In the genomic region with DNA sequence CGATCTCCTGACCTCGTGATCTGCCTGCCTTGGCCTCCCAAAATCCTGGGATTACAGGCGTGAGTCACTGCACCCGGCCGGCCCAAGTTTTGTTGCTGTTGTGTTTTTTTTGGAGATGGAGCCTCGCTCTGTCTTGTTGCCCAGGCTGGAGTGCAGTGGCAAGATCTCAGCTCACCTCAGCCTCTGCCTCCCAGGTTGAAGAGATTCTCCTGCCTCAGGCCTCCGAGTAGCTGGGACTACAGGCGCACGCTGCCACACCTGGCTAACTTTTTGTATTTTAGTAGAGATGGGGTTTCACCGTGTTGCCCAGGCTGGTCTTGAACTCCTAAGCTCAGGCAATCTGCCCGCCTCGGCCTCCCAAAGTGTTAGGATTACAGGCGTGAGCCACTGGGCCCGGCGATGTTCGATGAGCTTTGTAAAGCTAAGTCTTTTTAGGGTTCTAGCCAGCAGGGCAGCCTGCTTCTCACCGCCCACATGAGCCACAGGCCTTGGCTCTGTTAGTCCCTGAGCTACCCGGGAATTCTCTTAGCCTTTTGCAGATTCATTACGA, we compare ENCODE assay signal across 8 cellular contexts. TPM values are rescaled to one million over a fixed set of nuclear protein-coding genes. Genes with fewer than 3 reads are reported as not detected.
DNase-seq lines count a peak whose midpoint lies in the region; ATAC-seq and TF ChIP-seq lines count a peak whose summit lies in the region.
"Not testable (repeated sequence)": the region's sequence is repeated elsewhere in the genome, so short reads cannot be mapped to it uniquely, and the experiment has no call there.

No MANE protein-coding gene starts in this region.

- H3K4me1 ChIP-seq in endodermal cell (ENCODE audit: control insufficient read depth, insufficient read depth, low read length); upper lobe of right lung: not testable (repeated sequence)
- peaks cover 27 to 31% of the 10 kb centered on the region in 2 donors for H3K4me1 ChIP-seq in gastrocnemius medialis

- H3K4me1 Mint-ChIP-seq in activated CD4-positive, alpha-beta T cell treated with anti-CD3 and anti-CD28 coated beads, Interleukin-2, amount 10 ng/mL, durations not matched to agents 24 days and 14 days, result peaks cover 10% of the 10 kb centered on the region
- H3K4me1 Mint-ChIP-seq in endodermal cell, result not testable (repeated sequence)

- H3K4me3 ChIP-seq in MG63; endodermal cell (ENCODE audit: low read length); gastrocnemius medialis; upper lobe of right lung: not testable (repeated sequence)

- not testable (repeated sequence) for H3K36me3 ChIP-seq in MG63; endodermal cell (ENCODE audit: control insufficient read depth, insufficient read depth, low read length); upper lobe of right lung
- peaks cover 0 to 22% of the 10 kb centered on the region in 2 donors for H3K36me3 ChIP-seq in gastrocnemius medialis

- H3K27ac ChIP-seq in endodermal cell (ENCODE audit: low read depth, low read length); upper lobe of right lung: not testable (repeated sequence)
- H3K27ac ChIP-seq in gastrocnemius medialis, result peak overlapping the region in 3 of 4 donors; percentile 11 to 63 (median 43)

- H3K9me3 Mint-ChIP-seq in activated CD4-positive, alpha-beta T cell treated with anti-CD3 and anti-CD28 coated beads, Interleukin-2, amount 10 ng/mL, durations not matched to agents 24 days and 14 days; endodermal cell: not testable (repeated sequence)

- H3K27ac Mint-ChIP-seq in activated CD4-positive, alpha-beta T cell treated with anti-CD3 and anti-CD28 coated beads, Interleukin-2, amount 10 ng/mL, durations not matched to agents 24 days and 14 days, result peak overlapping the region; percentile 41
- not testable (repeated sequence) for H3K27ac Mint-ChIP-seq in endodermal cell

- not testable (repeated sequence) for TF ChIP-seq POLR2A in gastrocnemius medialis (IDR thresholded peaks at IDR 0.05)

- peak; percentile 39 for DNase-seq in MG63
- DNase-seq in activated CD4-positive, alpha-beta T cell treated with anti-CD3 and anti-CD28 coated beads, Interleukin-2, amount 10 ng/mL, durations not matched to agents 24 days and 14 days, result not testable (repeated sequence)
- DNase-seq in ecto neural progenitor cell (ENCODE audit: low spot score), result peak; percentile 17
- DNase-seq in endodermal cell, result peak; percentile 17
- peak; percentile 74 for DNase-seq in mesenteric fat pad (ENCODE audit: low spot score)
- DNase-seq in posterior vena cava (ENCODE audit: low spot score), result peak; percentile 54
- peak in 1 of 2 donors; percentile 9 for DNase-seq in gastrocnemius medialis
- DNase-seq in upper lobe of right lung, result peak; percentile 34

- not testable (repeated sequence) for H3K27me3 ChIP-seq in MG63; endodermal cell (ENCODE audit: control insufficient read depth, insufficient read depth, low read length, poor library complexity, severe bottlenecking); gastrocnemius medialis; upper lobe of right lung

- TF ChIP-seq CTCF in endodermal cell (conservative IDR thresholded peaks at IDR 0.05); gastrocnemius medialis (IDR thresholded peaks at IDR 0.05 in 4 of 5, conservative IDR thresholded peaks at IDR 0.05 in 1 of 5); upper lobe of right lung (IDR thresholded peaks at IDR 0.05): not testable (repeated sequence)

- not testable (repeated sequence) for H3K9ac ChIP-seq in endodermal cell (ENCODE audit: extremely low read depth, low read length, poor library complexity, severe bottlenecking)

- H3K36me3 Mint-ChIP-seq in activated CD4-positive, alpha-beta T cell treated with anti-CD3 and anti-CD28 coated beads, Interleukin-2, amount 10 ng/mL, durations not matched to agents 24 days and 14 days (ENCODE audit: low read depth); endodermal cell (ENCODE audit: low read depth): not testable (repeated sequence)

- not testable (repeated sequence) for H3K27me3 Mint-ChIP-seq in activated CD4-positive, alpha-beta T cell treated with anti-CD3 and anti-CD28 coated beads, Interleukin-2, amount 10 ng/mL, durations not matched to agents 24 days and 14 days; endodermal cell (ENCODE audit: insufficient read depth)

- not testable (repeated sequence) for H3K4me3 Mint-ChIP-seq in activated CD4-positive, alpha-beta T cell treated with anti-CD3 and anti-CD28 coated beads, Interleukin-2, amount 10 ng/mL, durations not matched to agents 24 days and 14 days; endodermal cell

- intact Hi-C loops in activated CD4-positive, alpha-beta T cell treated with anti-CD3 and anti-CD28 coated beads, Interleukin-2, amount 10 ng/mL, durations not matched to agents 24 days and 14 days (cut with micrococcal nuclease); posterior vena cava (cut with DNase I); gastrocnemius medialis (cut with DNase I; ENCODE audit: low total_unique reads); upper lobe of right lung (cut with DNase I): not testable (repeated sequence)

- in situ Hi-C loops in gastrocnemius medialis (cut with MboI; ENCODE audit: low sequenced_read_pairs in 4 of 4), result not testable (repeated sequence)

- not testable (repeated sequence) for ATAC-seq in gastrocnemius medialis, upper lobe of right lung

- not testable (repeated sequence) for H3K9me3 ChIP-seq in MG63; endodermal cell (ENCODE audit: control insufficient read depth, low read length); gastrocnemius medialis; upper lobe of right lung

- WGBS in endodermal cell (ENCODE audit: insufficient coverage in 1 of 2, insufficient read length in 1 of 2), 2 experiments, result 92% methylated on average over 15 to 19 of the region's 19 CpGs

RNA-seq across cellular contexts. Expression of a gene that starts 12.9 kb away (rescaled TPM):
- 0.46 and 3.8 TPM in 2 replicates for total RNA-seq in MG63 (2014; rRNA removed; shearing (Covaris generic); ENCODE audit: low replicate concordance)
- total RNA-seq in activated CD4-positive, alpha-beta T cell treated with anti-CD3 and anti-CD28 coated beads, Interleukin-2, amount 10 ng/mL, durations not matched to agents 24 days and 14 days, result 1.2 and 1.7 TPM in 2 replicates
- total RNA-seq in endodermal cell, result under 1 TPM; 0.58 to 0.66 TPM
- polyA plus RNA-seq in endodermal cell (2013, experiment 1 of 2), result 1.3 TPM
- polyA plus RNA-seq in endodermal cell (2013, experiment 2 of 2), result 1.5 TPM
- 5.1 TPM for total RNA-seq in mesenteric fat pad
- total RNA-seq in posterior vena cava, result 1 to 10 TPM; 2.3 to 2.8 TPM
- 100 to 1,000 TPM in 1 of 4 donors, 10 to 100 TPM in 3; 57.8 to 114 (median 77.7) TPM for total RNA-seq in gastrocnemius medialis
- total RNA-seq in upper lobe of right lung, result 1.7 TPM

RNA-seq across cellular contexts. Expression of a gene that starts 26.4 kb away (rescaled TPM):
- 3.9 and 6.5 TPM in 2 replicates for total RNA-seq in MG63 (2014; rRNA removed; shearing (Covaris generic); ENCODE audit: low replicate concordance)
- 22.7 and 23.4 TPM in 2 replicates for total RNA-seq in activated CD4-positive, alpha-beta T cell treated with anti-CD3 and anti-CD28 coated beads, Interleukin-2, amount 10 ng/mL, durations not matched to agents 24 days and 14 days
- total RNA-seq in endodermal cell, result 1 to 10 TPM; 1.3 to 1.9 TPM
- polyA plus RNA-seq in endodermal cell (2013, experiment 1 of 2), result 2.6 TPM
- polyA plus RNA-seq in endodermal cell (2013, experiment 2 of 2), result 2.6 TPM
- 15.4 TPM for total RNA-seq in mesenteric fat pad
- 1 to 10 TPM; 5.9 to 8.1 TPM for total RNA-seq in posterior vena cava
- total RNA-seq in gastrocnemius medialis, result 1 to 10 TPM; 1.1 to 4.8 (median 2.9) TPM
- total RNA-seq in upper lobe of right lung, result 11.1 TPM

RNA-seq across cellular contexts. Expression of a gene that starts 45.8 kb away (rescaled TPM):
- 10.5 and 13.5 TPM in 2 replicates for total RNA-seq in MG63 (2014; rRNA removed; shearing (Covaris generic); ENCODE audit: low replicate concordance)
- 53.5 and 54.0 TPM in 2 replicates for total RNA-seq in activated CD4-positive, alpha-beta T cell treated with anti-CD3 and anti-CD28 coated beads, Interleukin-2, amount 10 ng/mL, durations not matched to agents 24 days and 14 days
- total RNA-seq in endodermal cell, result 10 to 100 TPM; 43.1 to 45.7 TPM
- polyA plus RNA-seq in endodermal cell (2013, experiment 1 of 2), result 27.9 TPM
- 24.7 TPM for polyA plus RNA-seq in endodermal cell (2013, experiment 2 of 2)
- total RNA-seq in mesenteric fat pad, result 35.9 TPM
- 10 to 100 TPM; 25.5 to 28.5 TPM for total RNA-seq in posterior vena cava
- total RNA-seq in gastrocnemius medialis, result 10 to 100 TPM; 16.4 to 24.7 (median 16.8) TPM
- total RNA-seq in upper lobe of right lung, result 35.5 TPM
